16 cellular contexts compared by ENCODE assay signal in the genomic region with DNA sequence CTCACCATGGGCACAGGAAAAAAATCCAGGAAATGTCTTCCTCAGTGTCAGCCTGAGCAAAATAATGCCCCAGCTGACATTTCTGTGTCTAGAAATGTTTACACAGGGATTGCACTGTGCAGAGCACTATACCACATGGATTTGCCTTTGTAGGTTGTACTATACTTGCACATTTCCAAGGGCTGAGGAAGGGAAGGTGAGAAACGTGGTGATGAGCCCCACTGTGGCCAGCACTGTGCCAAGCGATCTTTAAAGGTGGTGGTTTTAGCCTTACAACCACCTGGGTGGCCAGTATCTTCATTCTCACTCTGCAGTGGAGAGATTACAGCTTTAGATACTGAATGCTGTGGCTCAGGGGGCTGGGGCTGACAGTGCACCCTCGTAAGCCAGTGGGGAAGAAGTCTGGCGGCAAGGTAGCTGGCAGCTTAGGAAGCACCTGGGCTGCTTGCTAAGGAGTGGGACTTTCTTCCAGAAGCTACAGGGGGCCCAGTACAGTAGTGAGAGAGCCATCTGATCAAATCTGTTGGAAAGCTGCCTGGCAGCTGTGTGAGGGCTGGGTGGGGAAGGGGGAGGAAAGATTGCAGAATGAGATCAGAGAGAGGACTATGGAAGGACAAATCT. TPM values are rescaled to one million over a fixed set of nuclear protein-coding genes. Genes with fewer than 3 reads are reported as not detected.
DNase-seq lines count a peak whose midpoint lies in the region; ATAC-seq and TF ChIP-seq lines count a peak whose summit lies in the region.
"Had no signal": no experiment of that assay in that cellular context is flagged by ENCODE, and none has a peak within 500 bp of the region (broad histone marks: within the 10 kb centered on the region; RNA-seq: fewer than 3 reads in every experiment).

No MANE protein-coding gene starts in this region.

- intact Hi-C loops in Caco-2 (cut with micrococcal nuclease; ENCODE audit: unreplicated experiment) (loop anchor here (2.0 to 10.0 kb wide), 2 partner anchors 403 to 517 kb away; no protein-coding TSS in a partner anchor), ascending aorta (cut with DNase I) (loop anchor here (5.0 to 10.0 kb wide), 2 partner anchors 404 to 687 kb away; a partner anchor contains a TSS)

- no peaks in the 10 kb centered on the region for H3K9me3 Mint-ChIP-seq in Caco-2 (ENCODE audit: unreplicated experiment)
- H3K9me3 Mint-ChIP-seq in immature natural killer cell, result no peaks in the 10 kb centered on the region
- H3K9me3 Mint-ChIP-seq: CD8-positive, alpha-beta T cell; central memory CD8-positive, alpha-beta T cell had no signal

- H3K27ac ChIP-seq in brain microvascular endothelial cell (no peak overlapping the region), ascending aorta (no peak overlapping the region)
- H3K27ac ChIP-seq: testis had no signal

- H3K27me3 Mint-ChIP-seq in Caco-2 (ENCODE audit: insufficient read depth, unreplicated experiment) (no peaks in the 10 kb centered on the region), immature natural killer cell (ENCODE audit: low read depth in 3 of 3) (peaks cover 0 to 9% (median 3%) of the 10 kb centered on the region in 3 donors)

- ATAC-seq in HG03520 (IDR thresholded peaks at IDR 0.05; ENCODE audit: unreplicated experiment), result no peak
- ATAC-seq: CD8-positive, alpha-beta T cell; right cardiac atrium had no signal

- H3K4me1 Mint-ChIP-seq in Caco-2 (ENCODE audit: low read depth, unreplicated experiment), result peaks cover 21% of the 10 kb centered on the region
- H3K4me1 Mint-ChIP-seq in immature natural killer cell, result no peaks in the 10 kb centered on the region
- H3K4me1 Mint-ChIP-seq: central memory CD8-positive, alpha-beta T cell had no signal

- in situ Hi-C loops in brain microvascular endothelial cell (cut with HindIII; ENCODE audit: low pct_ligation_motif_present, low sequenced_read_pairs), result no loop called here

- POLR2A ChIA-PET in Caco-2 (lab: Charles Lee), result interaction anchor here (1.1 kb wide), 1 partner anchor 12 kb away, joined by 3 read pairs; no protein-coding TSS in a partner anchor

- no TSS peak for BruUV-seq in Caco-2 (replicated peaks; lab: Mats Ljungman, UMichigan)

- no peaks in the 10 kb centered on the region for H3K9me3 ChIP-seq in Caco-2
- H3K9me3 ChIP-seq in ascending aorta, result no peaks in the 10 kb centered on the region
- H3K9me3 ChIP-seq: testis had no signal

- H3K27ac Mint-ChIP-seq in Caco-2 (ENCODE audit: unreplicated experiment) (peak overlapping the region; percentile 56), immature natural killer cell (no peak overlapping the region)
- H3K27ac Mint-ChIP-seq: CD8-positive, alpha-beta T cell had no signal

- H3K4me1 ChIP-seq in Caco-2 (peaks cover 28% of the 10 kb centered on the region), ascending aorta (no peaks in the 10 kb centered on the region)
- H3K4me1 ChIP-seq: testis had no signal

- H3K36me3 ChIP-seq in Caco-2 (ENCODE audit: control insufficient read depth, insufficient read depth, low read length), result 0 out of 2 replicates have a peak, but pooled peaks cover 1% of the 10 kb centered on the region
- no peaks in the 10 kb centered on the region for H3K36me3 ChIP-seq in brain microvascular endothelial cell (replicated peaks)
- H3K36me3 ChIP-seq in ascending aorta, result no peaks in the 10 kb centered on the region

- H3K27me3 ChIP-seq in Caco-2 (replicated peaks; ENCODE audit: control insufficient read depth, insufficient read depth, low read length), result no peaks in the 10 kb centered on the region
- H3K27me3 ChIP-seq in brain microvascular endothelial cell (replicated peaks), result no peaks in the 10 kb centered on the region
- no peaks in the 10 kb centered on the region for H3K27me3 ChIP-seq in ascending aorta
- H3K27me3 ChIP-seq: testis had no signal

- CTCF ChIA-PET in Caco-2 (lab: Charles Lee), result interaction anchor here (0.6 to 2.3 kb wide), 7 partner anchors 8 to 278 kb away, joined by 3 to 7 read pairs (median 5); no protein-coding TSS in a partner anchor

- H3K4me3 Mint-ChIP-seq in Caco-2 (ENCODE audit: unreplicated experiment), result no peak overlapping the region
- no peak overlapping the region for H3K4me3 Mint-ChIP-seq in immature natural killer cell
- H3K4me3 Mint-ChIP-seq: CD8-positive, alpha-beta T cell; central memory CD8-positive, alpha-beta T cell had no signal

- H3K4me3 ChIP-seq in Caco-2 (ENCODE audit: low read depth, low read length) (no peak overlapping the region), brain microvascular endothelial cell (ENCODE audit: low read depth, low read length) (no peak overlapping the region), ascending aorta (no peak overlapping the region)
- H3K4me3 ChIP-seq: testis had no signal

- no peaks in the 10 kb centered on the region for H3K36me3 Mint-ChIP-seq in Caco-2 (ENCODE audit: insufficient read depth, unreplicated experiment)
- no peaks in the 10 kb centered on the region for H3K36me3 Mint-ChIP-seq in immature natural killer cell
- H3K36me3 Mint-ChIP-seq: CD8-positive, alpha-beta T cell had no signal

- TF ChIP-seq CTCF in Caco-2 (IDR thresholded peaks at IDR 0.05; ENCODE audit: insufficient read depth in 1 of 2, low read depth in 1 of 2, low read length in 1 of 2, severe bottlenecking in 1 of 2, unreplicated experiment in 1 of 2) (peak in 1 of 2 experiments; percentile 3), brain microvascular endothelial cell (IDR thresholded peaks at IDR 0.05; ENCODE audit: low read depth, low read length, missing control alignments) (no peak), ascending aorta (IDR thresholded peaks at IDR 0.05) (no peak)

- DNase-seq in Caco-2 (no peak), NCI-H2196 treated with DMSO at 0.1 percent for 48 hours (lab: John Stamatoyannopoulos, UW; ENCODE audit: unreplicated experiment) (peak; percentile 30), brain microvascular endothelial cell (peak; percentile 37), midbrain (lab: John Stamatoyannopoulos, UW) (peak; percentile 61), ascending aorta (ENCODE audit: low spot score in 2 of 2) (no peak), DMS153 (lab: John Stamatoyannopoulos, UW) (no peak), immature natural killer cell (no peak)
- DNase-seq: activated naive CD4-positive, alpha-beta T cell; CD8-positive, alpha-beta T cell; KBM-7; NCI-H187 treated with DMSO at 0.1 percent for 48 hours; right cardiac atrium; T1000; testis had no signal

RNA-seq across cellular contexts. Expression of a gene that starts 47.6 kb away (rescaled TPM):
- total RNA-seq in Caco-2 (2022) (710 and 751 TPM in 2 replicates), ascending aorta (not detected)
- not detected for polyA plus RNA-seq in immature natural killer cell
- total RNA-seq: CD8-positive, alpha-beta T cell had no signal

Comparison
In these comparisons a context has a peak if more than half of its experiments do, and no peak if none do; other contexts are left out.
1. DNase-seq: peak in NCI-H2196 treated with DMSO at 0.1 percent for 48 hours (single experiment), brain microvascular endothelial cell (single experiment) and midbrain (single experiment); none in Caco-2 (0 of 2), ascending aorta (0 of 2), DMS153 (single experiment) and immature natural killer cell (0 of 3).
2. RNA of a gene that starts 47.6 kb away (total RNA-seq): 710 to 751 TPM in Caco-2; not detected in ascending aorta (single experiment); every median in the first group is over 100 times any median in the second.